In genomic region chr9:110114888-110115259, GRCh38 we compare ENCODE assay signal across 13 cellular contexts.
DNase-seq lines count a peak whose midpoint lies in the region; ATAC-seq, FAIRE-seq and TF ChIP-seq lines count a peak whose summit lies in the region.
"Had no signal": no experiment of that assay in that cellular context is flagged by ENCODE, and none has a peak within 500 bp of the region (broad histone marks: within the 10 kb centered on the region; RNA-seq: fewer than 3 reads in every experiment).

No MANE protein-coding gene starts in this region.

- ATAC-seq in psoas muscle = peak; percentile 7 to 28 (median 26)
- ATAC-seq in GM19035 (IDR thresholded peaks at IDR 0.05; ENCODE audit: unreplicated experiment) = no peak
- ATAC-seq in GM18870 (IDR thresholded peaks at IDR 0.05; ENCODE audit: unreplicated experiment) = no peak
- ATAC-seq: activated T-helper 17 cell treated with anti-CD3 and anti-CD28 coated beads, Interleukin-2, amount 50 U/mL, for 72 hours; stimulated activated naive CD8-positive, alpha-beta T cell treated with anti-CD3 and anti-CD28 coated beads, Interleukin-15, Interleukin-2, amounts not matched to agents 100 U/mL and 50 U/mL, for 24 hours had no signal

- H3K9ac ChIP-seq in iPS-20b (ENCODE audit: low read depth, low read length) = peak overlapping the region; percentile 14; the same call in 1 of the 2 replicates

- H3K4me3 ChIP-seq in choroid plexus epithelial cell (ENCODE audit: low read depth, low read length) (no peak overlapping the region), iPS-20b (ENCODE audit: low read length) (peak overlapping the region; percentile 19; the same call in 1 of the 2 replicates), psoas muscle (no peak overlapping the region)

- DNase-seq in ELF-1 (ENCODE audit: low read depth, low spot score) (peak; percentile 53), choroid plexus epithelial cell (ENCODE audit: low read depth) (peak; percentile 45), psoas muscle (no peak), KBM-7 (no peak), GM19239 (ENCODE audit: insufficient read length, low spot score) (no peak)
- DNase-seq: activated CD4-positive, alpha-beta T cell treated with anti-CD3 and anti-CD28 coated beads for 1 hour; BE2C; SIG-M5; stimulated activated naive CD8-positive, alpha-beta T cell treated with anti-CD3 and anti-CD28 coated beads, Interleukin-15, Interleukin-2, amounts not matched to agents 100 U/mL and 50 U/mL, for 24 hours had no signal

- intact Hi-C loops in psoas muscle (cut with DNase I) = no loop called here

- 7 to 14% (median 8%) methylated on average over 6 of the region's 6 CpGs for WGBS in psoas muscle, 3 donors

- TF ChIP-seq CTCF in choroid plexus epithelial cell (conservative IDR thresholded peaks at IDR 0.05; ENCODE audit: low read depth, low read length) = peak; percentile 8
- no peak for TF ChIP-seq CTCF in psoas muscle (IDR thresholded peaks at IDR 0.05)

- H3K27ac ChIP-seq in iPS-20b (ENCODE audit: low read length) (peak overlapping the region; percentile 10), psoas muscle (peak overlapping the region; percentile 14)

- H3K4me1 ChIP-seq in iPS-20b (ENCODE audit: insufficient read depth, low read length) (peaks cover 45% of the 10 kb centered on the region), psoas muscle (peaks cover 29% of the 10 kb centered on the region)
- H3K4me1 ChIP-seq: BE2C had no signal

- no peaks in the 10 kb centered on the region for H3K36me3 ChIP-seq in iPS-20b (ENCODE audit: insufficient read depth, low read depth, low read length)
- H3K36me3 ChIP-seq in psoas muscle (ENCODE audit: insufficient read depth in 1 of 2, low read depth in 1 of 2) = no peaks in the 10 kb centered on the region
- H3K36me3 ChIP-seq: BE2C had no signal

- H3K9me3 ChIP-seq in iPS-20b (ENCODE audit: insufficient read depth, low read depth, low read length) (no peaks in the 10 kb centered on the region), psoas muscle (no peaks in the 10 kb centered on the region)
- H3K9me3 ChIP-seq: BE2C had no signal

- FAIRE-seq in GM19239 (lab: Jason Lieb, UNC) = no peak

- H3K27me3 ChIP-seq in iPS-20b (ENCODE audit: insufficient read depth, low read length) = no peaks in the 10 kb centered on the region
- no peaks in the 10 kb centered on the region for H3K27me3 ChIP-seq in psoas muscle (ENCODE audit: insufficient read depth in 3 of 3, low read length in 2 of 3)
- H3K27me3 ChIP-seq: BE2C had no signal

- in situ Hi-C loops in KBM-7 (cut with MboI; ENCODE audit: low pct_unique_long_range_greater_than_20kb, low sequenced_read_pairs) = no loop called here

Comparison
In these comparisons a context has a peak if more than half of its experiments do, and no peak if none do; other contexts are left out.
1. DNase-seq: peak in ELF-1 (single experiment) and choroid plexus epithelial cell (single experiment); none in psoas muscle (0 of 2), KBM-7 (single experiment) and GM19239 (single experiment).
2. ATAC-seq: peak in psoas muscle (4 of 4); none in GM19035 (single experiment) and GM18870 (single experiment).